In genomic region chr11:47987310-47987709, GRCh38 we compare ENCODE assay signal across 10 cellular contexts. TPM values are rescaled to one million over a fixed set of nuclear protein-coding genes. Genes with fewer than 3 reads are reported as not detected.
DNase-seq lines count a peak whose midpoint lies in the region; ATAC-seq, FAIRE-seq and TF ChIP-seq lines count a peak whose summit lies in the region.
"Had no signal": no experiment of that assay in that cellular context is flagged by ENCODE, and none has a peak within 500 bp of the region (broad histone marks: within the 10 kb centered on the region; RNA-seq: fewer than 3 reads in every experiment).

No MANE protein-coding gene starts in this region.

- TF ChIP-seq EP300 in GM12878 (IDR thresholded peaks at IDR 0.05; ENCODE audit: borderline replicate concordance in 1 of 2, control insufficient read depth in 1 of 2, low read depth in 2 of 2, low read length in 2 of 2) = no peak

- H3K27me3 ChIP-seq in GM12878 (replicated peaks in 1 of 2; ENCODE audit: control insufficient read depth in 2 of 2, insufficient read depth in 2 of 2, low read length in 1 of 2) = no peaks in the 10 kb centered on the region

- intact Hi-C loops in GM12878 (cut with micrococcal nuclease; ENCODE audit: unreplicated experiment) = no loop called here

- no peaks in the 10 kb centered on the region for H3K9me3 ChIP-seq in GM12878 (replicated peaks; ENCODE audit: control insufficient read depth, insufficient read depth, low read length)

- H3K9ac ChIP-seq in GM12878 (ENCODE audit: control insufficient read depth, insufficient read depth, low read length) = peak overlapping the region; percentile 53

- peaks cover 79% of the 10 kb centered on the region for H3K79me2 ChIP-seq in GM12878 (ENCODE audit: control insufficient read depth, insufficient read depth, low read length)

- peak overlapping the region; percentile 51 for H3K27ac Mint-ChIP-seq in nephron progenitor cell

- in situ Hi-C loops in GM12878 (cut with MboI) = no loop called here

- peaks cover 55% of the 10 kb centered on the region for H3K4me1 Mint-ChIP-seq in nephron progenitor cell

- no peaks in the 10 kb centered on the region for H3K36me3 ChIP-seq in GM12878 (ENCODE audit: control insufficient read depth in 2 of 2, insufficient read depth in 2 of 2, low read length in 1 of 2)

- peaks cover 3% of the 10 kb centered on the region for H3K27me3 Mint-ChIP-seq in nephron progenitor cell (ENCODE audit: low read depth, poor library complexity)
- H3K27me3 Mint-ChIP-seq: central memory CD8-positive, alpha-beta T cell had no signal

- H3K4me3 ChIP-seq in GM12865 (ENCODE audit: low read depth, low read length) (no peak overlapping the region), GM12878 (peak overlapping the region; percentile 57)
- H3K4me3 ChIP-seq: smooth muscle cell had no signal

- 55% methylated on average over 2 of the region's 2 CpGs for WGBS in GM12878 (ENCODE audit: insufficient coverage, insufficient replicate concordance, low lambda C conversion rate, missing lambda C conversion rate)

- SMC1A ChIA-PET in GM12878 (lab: Charles Lee; ENCODE audit: uncharacterized antibody, unreplicated experiment) = interaction anchor here (1.1 to 1.9 kb wide), 2 partner anchors 11 to 14 kb away, joined by 5 to 6 read pairs; no protein-coding TSS in a partner anchor

- BruUV-seq in GM12878 (replicated peaks; lab: Mats Ljungman, UMichigan) = no TSS peak

- no peaks in the 10 kb centered on the region for H3K36me3 Mint-ChIP-seq in nephron progenitor cell (ENCODE audit: low read depth)

- H3K4me1 ChIP-seq in GM12878 (ENCODE audit: control insufficient read depth, insufficient read depth, low read length) = peaks cover 58% of the 10 kb centered on the region

- no peaks in the 10 kb centered on the region for H3K9me3 Mint-ChIP-seq in nephron progenitor cell
- H3K9me3 Mint-ChIP-seq: central memory CD8-positive, alpha-beta T cell had no signal

- peak overlapping the region; percentile 90 for H3K27ac ChIP-seq in GM12878 (ENCODE audit: control insufficient read depth, insufficient read depth)

- TF ChIP-seq CTCF in GM12865 (IDR thresholded peaks at IDR 0.05; ENCODE audit: insufficient read depth, low read depth, low read length, missing control alignments) (no peak), GM12878 (IDR thresholded peaks at IDR 0.05 in 2 of 3, conservative IDR thresholded peaks at IDR 0.05 in 1 of 3; ENCODE audit: control insufficient read depth in 2 of 3, extremely low read depth in 1 of 3, insufficient read depth in 1 of 3, low read depth in 3 of 3, low read length in 3 of 3) (no peak), nephron progenitor cell (IDR thresholded peaks at IDR 0.05) (no peak)

- no peak for TF ChIP-seq POLR2A in GM12878 (IDR thresholded peaks at IDR 0.05; ENCODE audit: low read depth, low read length)

- H3K4me3 Mint-ChIP-seq in nephron progenitor cell = no peak overlapping the region
- H3K4me3 Mint-ChIP-seq: central memory CD8-positive, alpha-beta T cell had no signal

- RAD21 ChIA-PET in GM12878 (lab: Charles Lee; ENCODE audit: unreplicated experiment) = interaction anchor here (1.2 to 1.7 kb wide), 2 partner anchors 14 to 121 kb away, joined by 3 to 4 read pairs; no protein-coding TSS in a partner anchor

- H3K4me2 ChIP-seq in GM12878 (ENCODE audit: control insufficient read depth, insufficient read depth) = peak overlapping the region; percentile 91
- H3K4me2 ChIP-seq: smooth muscle cell had no signal

- peak; percentile 57 for ATAC-seq in HG02938 (IDR thresholded peaks at IDR 0.05; ENCODE audit: unreplicated experiment)
- peak; percentile 82 for ATAC-seq in GM12878

- TF ChIP-seq RAD21 in GM12878 (IDR thresholded peaks at IDR 0.05; ENCODE audit: insufficient read depth, low read depth, low read length) = no peak

- no peaks in the 10 kb centered on the region for H4K20me1 ChIP-seq in GM12878 (ENCODE audit: control insufficient read depth, insufficient read depth)

- no peak for FAIRE-seq in GM12878 (lab: Jason Lieb, UNC)

- peak overlapping the region; percentile 80 for H2AFZ ChIP-seq in GM12878 (ENCODE audit: control insufficient read depth, low read depth, low read length)

- DNase-seq in GM12865 (ENCODE audit: low read depth) = peak; percentile 37
- no peak for DNase-seq in GM12878 (ENCODE audit: low read depth, low spot score)
- no peak for DNase-seq in nephron progenitor cell
- DNase-seq in dedifferentiated amniotic fluid mesenchymal stem cell (ENCODE audit: extremely low spot score) = no peak
- no peak for DNase-seq in COLO668 (lab: John Stamatoyannopoulos, UW; ENCODE audit: unreplicated experiment)
- no peak for DNase-seq in activated CD4-positive, alpha-beta T cell treated with anti-CD3 and anti-CD28 coated beads for 1 hour
- DNase-seq in NCI-H2029 (lab: John Stamatoyannopoulos, UW) = no peak

- CTCF ChIA-PET in GM12878 (lab: Yijun Ruan, JAX) = no interaction called here

- POLR2A ChIA-PET in GM12878 (lab: Charles Lee) = interaction anchor here (1.2 kb wide), 1 partner anchor 17 kb away, joined by 3 read pairs; no protein-coding TSS in a partner anchor

TF ChIP-seq in GM12878, 131 proteins besides CTCF, POLR2A, EP300 and RAD21 (continues in another document):
- 0 out of 2 replicates have a peak, but pooled peaks have one; percentile 9 for TF ChIP-seq PML (IDR thresholded peaks at IDR 0.05; ENCODE audit: low read length)
- 0 out of 2 replicates have a peak, but pooled peaks have one; percentile 10 for TF ChIP-seq CREB1 (IDR thresholded peaks at IDR 0.05; ENCODE audit: low read depth)
- TF ChIP-seq PAX8 (IDR thresholded peaks at IDR 0.05) = no peak
- 0 out of 2 replicates have a peak, but pooled peaks have one; percentile 10 for TF ChIP-seq CBFB (IDR thresholded peaks at IDR 0.05; ENCODE audit: low read depth)
- TF ChIP-seq ZNF274 (IDR thresholded peaks at IDR 0.05; ENCODE audit: insufficient read depth, insufficient read length) = no peak
- no peak for TF ChIP-seq IRF5 (IDR thresholded peaks at IDR 0.05; ENCODE audit: borderline replicate concordance)
- TF ChIP-seq DPF2 (IDR thresholded peaks at IDR 0.05) = no peak
- no peak for TF ChIP-seq BCLAF1 (IDR thresholded peaks at IDR 0.05)
- no peak for TF ChIP-seq BCL3 (IDR thresholded peaks at IDR 0.05; ENCODE audit: borderline replicate concordance, insufficient read depth, low read depth, low read length, poor library complexity, severe bottlenecking)

RNA-seq across cellular contexts. Expression of gene PTPRJ, which starts 7.0 kb away (rescaled TPM):
- 26.1 and 28.1 TPM in 2 replicates for total RNA-seq in GM12878 (2013; cell fraction: nucleolus; rRNA removed)
- total RNA-seq in GM12878 (2014; rRNA removed) (10.3 and 11.6 TPM in 2 replicates), GM12878 (2014; rRNA removed; fragmentation: Illumina TruSeq; extraction: Trizol) (13.5 and 14.2 TPM in 2 replicates), GM12878 (2021) (21.0 and 22.4 TPM in 2 replicates)
- polyA plus RNA-seq in GM12878 (2011; ENCODE audit: low read depth) = 4.1 TPM
- polyA plus RNA-seq in GM12878 (2011; rRNA removed) (0.22 and 0.37 TPM in 2 replicates), GM12878 (2014; fragmentation: Illumina TruSeq; extraction: Trizol) (11.0 and 11.7 TPM in 2 replicates), GM12878 (2014; fragmentation: Nextera tagmentation; extraction: Ambion mirVana) (under 1 TPM; 0.77 to 0.91 TPM), GM12878 (2014; rRNA removed) (7.6 and 9.1 TPM in 2 replicates), GM12878 (2016; fragmentation: Nextera tagmentation; extraction: Ambion mirVana) (1 to 10 TPM; 2.1 to 5.6 TPM)
- 0.10 and 0.15 TPM in 2 replicates for polyA plus RNA-seq in GM12878 (2011; cell fraction: cytosol; rRNA removed)
- polyA plus RNA-seq in GM12878 (2011; cell fraction: nucleus; rRNA removed) = 0.15 and 0.34 TPM in 2 replicates
- 5.8 and 6.2 TPM in 2 replicates for polyA plus RNA-seq in GM12878 (2012)
- 0.15 TPM in 2 replicates for polyA minus RNA-seq in GM12878 (2011; rRNA and poly(A)+ RNA removed)
- 0.27 and 0.31 TPM in 2 replicates for polyA minus RNA-seq in GM12878 (2011; cell fraction: cytosol; rRNA and poly(A)+ RNA removed)
- polyA minus RNA-seq in GM12878 (2011; cell fraction: nucleus; rRNA and poly(A)+ RNA removed) = under 0.01 and 0.19 TPM in 2 replicates
